In the genomic region with DNA sequence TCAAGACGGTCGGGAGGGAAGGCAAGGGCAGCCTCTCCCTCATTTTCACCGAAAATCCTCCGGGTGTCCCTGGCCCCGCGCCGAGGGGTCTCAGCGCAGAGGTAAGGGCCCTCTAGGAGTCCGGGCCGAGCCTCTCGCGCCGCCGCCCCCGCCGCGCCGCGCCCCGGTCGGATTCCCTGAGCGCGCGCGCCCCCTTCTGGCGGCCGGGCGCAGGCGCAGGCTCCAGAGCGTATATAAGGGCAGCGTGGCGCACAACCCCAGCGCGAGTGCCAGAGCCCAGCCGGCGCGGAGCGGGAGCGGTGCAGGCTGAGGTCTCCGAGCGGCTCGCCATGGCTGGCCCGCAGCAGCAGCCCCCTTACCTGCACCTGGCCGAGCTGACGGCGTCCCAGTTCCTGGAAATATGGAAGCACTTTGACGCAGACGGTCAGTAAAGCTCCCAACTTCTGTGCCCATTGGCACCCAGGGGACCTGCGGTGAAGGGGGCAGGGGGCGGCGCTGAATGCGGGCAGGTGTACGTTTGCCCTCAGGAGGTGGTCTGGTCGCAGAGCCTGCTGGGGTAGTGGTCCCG, we compare ENCODE assay signal across 9 cellular contexts. TPM values are rescaled to one million over a fixed set of nuclear protein-coding genes. Genes with fewer than 3 reads are reported as not detected.
DNase-seq lines count a peak whose midpoint lies in the region; ATAC-seq, FAIRE-seq and TF ChIP-seq lines count a peak whose summit lies in the region.
"Had no signal": no experiment of that assay in that cellular context is flagged by ENCODE, and none has a peak within 500 bp of the region (broad histone marks: within the 10 kb centered on the region; RNA-seq: fewer than 3 reads in every experiment).

CALB2 (plus strand) TSS at position 260 of the 568 bp plus-strand sequence; CDS start at position 330, 70 bp downstream.

- 2% methylated on average over 37 to 55 of the region's 55 CpGs for WGBS in testis, 2 donors

- H3K36me3 ChIP-seq in Peyer's patch (no peaks in the 10 kb centered on the region), osteoblast (ENCODE audit: insufficient read depth, low read length) (no peaks in the 10 kb centered on the region), testis (ENCODE audit: low read depth, missing control alignments) (no peaks in the 10 kb centered on the region)

- H4K20me1 ChIP-seq in osteoblast (ENCODE audit: insufficient read depth, low read length): no peaks in the 10 kb centered on the region

- intact Hi-C loops in testis (cut with DNase I; ENCODE audit: low total_unique reads): no loop called here

- H3K27ac ChIP-seq in C4-2B (no peak within 1 kb of the TSS), Peyer's patch (no peak within 1 kb of the TSS), osteoblast (ENCODE audit: low read depth, low read length) (no peak within 1 kb of the TSS), testis (no peak within 1 kb of the TSS)

- TF ChIP-seq CTCF in C4-2B (conservative IDR thresholded peaks at IDR 0.05) (peak; percentile 98), Peyer's patch (IDR thresholded peaks at IDR 0.05) (peak; percentile 53 to 94 (median 91)), osteoblast (IDR thresholded peaks at IDR 0.05; ENCODE audit: extremely low read depth, low read depth, low read length) (peak; percentile 58), testis (IDR thresholded peaks at IDR 0.05) (peak; percentile 85 to 97 (median 94))

- DNase-seq in GM19238 (ENCODE audit: insufficient read length, low spot score): peak; percentile 72
- DNase-seq in Peyer's patch: peak; percentile 50 to 80 (median 78)
- peak; percentile 47 for DNase-seq in activated gamma-delta T cell treated with Interleukin-2 at 50 U/mL for 16 hours
- peak; percentile 69 to 84 for DNase-seq in frontal cortex (ENCODE audit: low spot score in 2 of 2)
- peak; percentile 96 for DNase-seq in osteoblast (ENCODE audit: insufficient read length, low spot score, missing footprints)
- peak; percentile 88 for DNase-seq in testis

- TF ChIP-seq POLR2A in Peyer's patch (IDR thresholded peaks at IDR 0.05) (no peak), testis (IDR thresholded peaks at IDR 0.05) (no peak)

- peak within 1 kb of the TSS; percentile 78 for H2AFZ ChIP-seq in osteoblast (ENCODE audit: low read length)

- H3K9me3 ChIP-seq in Peyer's patch (no peaks in the 10 kb centered on the region), osteoblast (ENCODE audit: low read depth, low read length) (no peaks in the 10 kb centered on the region), testis (no peaks in the 10 kb centered on the region)

- no peak for FAIRE-seq in frontal cortex (lab: Jason Lieb, UNC)

- no peaks in the 10 kb centered on the region for H3K27me3 ChIP-seq in Peyer's patch
- H3K27me3 ChIP-seq in osteoblast (ENCODE audit: insufficient read depth, low read length): peaks cover 13% of the 10 kb centered on the region
- H3K27me3 ChIP-seq in testis: no peaks in the 10 kb centered on the region

- H3K4me2 ChIP-seq in osteoblast (ENCODE audit: insufficient read depth, low read length): peak within 1 kb of the TSS; percentile 74

- H3K79me2 ChIP-seq in osteoblast (ENCODE audit: insufficient read depth, low read length): no peaks in the 10 kb centered on the region

- H3K4me3 ChIP-seq in Peyer's patch (peak within 1 kb of the TSS in 2 of 4 donors; percentile 29 to 33), osteoblast (ENCODE audit: insufficient read depth, low read length) (peak within 1 kb of the TSS; percentile 61), testis (peak within 1 kb of the TSS; percentile 29 to 49)

- H3K4me1 ChIP-seq in Peyer's patch: peaks cover 0 to 7% (median 2%) of the 10 kb centered on the region in 4 donors
- H3K4me1 ChIP-seq in osteoblast (ENCODE audit: insufficient read depth, low read length): peaks cover 20% of the 10 kb centered on the region
- peaks cover 8% of the 10 kb centered on the region for H3K4me1 ChIP-seq in testis

- ATAC-seq in HG03460 (IDR thresholded peaks at IDR 0.05; ENCODE audit: unreplicated experiment): peak; percentile 82

RNA-seq across cellular contexts. Expression of gene CALB2, which starts in this region (rescaled TPM):
- total RNA-seq in Peyer's patch: 1 to 10 TPM in 3 of 4 donors, not detected in 1; 2.3 to 5.5 (median 3.6) TPM
- total RNA-seq in frontal cortex: 19.2 TPM
- 1.1 and 2.4 TPM in 2 replicates for total RNA-seq in osteoblast
- 1 to 10 TPM; 3.6 to 5.1 TPM for total RNA-seq in testis
- 53.2 TPM for polyA plus RNA-seq in testis (ENCODE audit: insufficient read depth, low read depth, low replicate concordance)
- total RNA-seq: T-helper 1 cell treated with Interleukin-12 subunit alpha and Interleukin-12 subunit beta and Interleukin-4 antibody, amounts not matched to agents 30 ng/mL and 1 ng/mL, for 36 hours had no signal
